In genomic region chr20:41136336-41136694, GRCh38 we compare ENCODE assay signal across 9 cellular contexts. TPM values are rescaled to one million over a fixed set of nuclear protein-coding genes. Genes with fewer than 3 reads are reported as not detected.
A peak's percentile ranks its signal among the peaks of the same experiment; 100 is the strongest.
DNase-seq lines count a peak whose midpoint lies in the region; TF ChIP-seq lines count a peak whose summit lies in the region.
"Had no signal": no experiment of that assay in that cellular context is flagged by ENCODE, and none has a peak within 500 bp of the region (broad histone marks: within the 10 kb centered on the region; RNA-seq: fewer than 3 reads in every experiment).

No MANE protein-coding gene starts in this region.

- H3K27ac Mint-ChIP-seq in activated T-cell treated with anti-CD3 and anti-CD28 coated beads, Interleukin-2, amount 50 U/mL, for 24 hours, result peak overlapping the region; percentile 87
- H3K27ac Mint-ChIP-seq in activated T-helper 2 cell treated with anti-CD3 and anti-CD28 coated beads, Interferon-gamma antibody, Interleukin-2, Interleukin-4, amounts not matched to agents 10 μg/mL and 5 μg/mL and 100 μg/mL, durations not matched to agents 14 hours and 24 hours and 36 hours, result peak overlapping the region; percentile 77

- no peak for DNase-seq in activated T-cell treated with anti-CD3 and anti-CD28 coated beads, Interleukin-2, amount 50 U/mL, for 24 hours
- DNase-seq in activated T-cell treated with anti-CD3 and anti-CD28 coated beads, Interleukin-2, amount 50 U/mL, for 48 hours, result no peak
- no peak for DNase-seq in activated T-helper 2 cell treated with anti-CD3 and anti-CD28 coated beads, Interferon-gamma antibody, Interleukin-2, Interleukin-4, amounts not matched to agents 10 μg/mL and 5 μg/mL and 100 μg/mL, durations not matched to agents 14 hours and 24 hours and 36 hours (ENCODE audit: low spot score)
- DNase-seq in kidney epithelial cell (ENCODE audit: low read depth) (no peak), NCI-H1436 treated with DMSO at 0.1 percent for 48 hours (lab: John Stamatoyannopoulos, UW) (no peak), iPS-NIHi11 (ENCODE audit: low spot score) (no peak), T1000 (lab: John Stamatoyannopoulos, UW) (no peak)
- DNase-seq: GF-D8 had no signal

- H3K36me3 ChIP-seq in kidney epithelial cell (ENCODE audit: control insufficient read depth, insufficient read depth, low read length) (peaks cover 2% of the 10 kb centered on the region), thymus (ENCODE audit: control insufficient read depth, insufficient read depth) (no peaks in the 10 kb centered on the region)

- peaks cover 31% of the 10 kb centered on the region for H3K4me1 ChIP-seq in thymus (ENCODE audit: control insufficient read depth, insufficient read depth, low read length)

- H3K27me3 ChIP-seq in kidney epithelial cell (ENCODE audit: control insufficient read depth, insufficient read depth, low read length) (no peaks in the 10 kb centered on the region), thymus (ENCODE audit: control insufficient read depth, insufficient read depth) (no peaks in the 10 kb centered on the region)

- H3K4me3 ChIP-seq in kidney epithelial cell (ENCODE audit: low read depth, low read length) (peak overlapping the region; percentile 84), thymus (ENCODE audit: low read length) (peak overlapping the region; percentile 93)

- H3K4me1 Mint-ChIP-seq in activated T-cell treated with anti-CD3 and anti-CD28 coated beads, Interleukin-2, amount 50 U/mL, for 24 hours (ENCODE audit: low read depth), result peaks cover 66% of the 10 kb centered on the region
- peaks cover 60% of the 10 kb centered on the region for H3K4me1 Mint-ChIP-seq in activated T-helper 2 cell treated with anti-CD3 and anti-CD28 coated beads, Interferon-gamma antibody, Interleukin-2, Interleukin-4, amounts not matched to agents 10 μg/mL and 5 μg/mL and 100 μg/mL, durations not matched to agents 14 hours and 24 hours and 36 hours (ENCODE audit: low read depth)

- H3K4me3 Mint-ChIP-seq in activated T-cell treated with anti-CD3 and anti-CD28 coated beads, Interleukin-2, amount 50 U/mL, for 24 hours, result peak overlapping the region; percentile 71
- H3K4me3 Mint-ChIP-seq in activated T-helper 2 cell treated with anti-CD3 and anti-CD28 coated beads, Interferon-gamma antibody, Interleukin-2, Interleukin-4, amounts not matched to agents 10 μg/mL and 5 μg/mL and 100 μg/mL, durations not matched to agents 14 hours and 24 hours and 36 hours (ENCODE audit: low read depth), result peak overlapping the region; percentile 75

- no peaks in the 10 kb centered on the region for H3K27me3 Mint-ChIP-seq in activated T-cell treated with anti-CD3 and anti-CD28 coated beads, Interleukin-2, amount 50 U/mL, for 24 hours
- H3K27me3 Mint-ChIP-seq in activated T-helper 2 cell treated with anti-CD3 and anti-CD28 coated beads, Interferon-gamma antibody, Interleukin-2, Interleukin-4, amounts not matched to agents 10 μg/mL and 5 μg/mL and 100 μg/mL, durations not matched to agents 14 hours and 24 hours and 36 hours (ENCODE audit: low read depth), result no peaks in the 10 kb centered on the region

- H3K9me3 Mint-ChIP-seq in activated T-cell treated with anti-CD3 and anti-CD28 coated beads, Interleukin-2, amount 50 U/mL, for 24 hours, result no peaks in the 10 kb centered on the region
- no peaks in the 10 kb centered on the region for H3K9me3 Mint-ChIP-seq in activated T-helper 2 cell treated with anti-CD3 and anti-CD28 coated beads, Interferon-gamma antibody, Interleukin-2, Interleukin-4, amounts not matched to agents 10 μg/mL and 5 μg/mL and 100 μg/mL, durations not matched to agents 14 hours and 24 hours and 36 hours

- H3K36me3 Mint-ChIP-seq in activated T-cell treated with anti-CD3 and anti-CD28 coated beads, Interleukin-2, amount 50 U/mL, for 24 hours (ENCODE audit: low read depth), result peaks cover 31% of the 10 kb centered on the region
- H3K36me3 Mint-ChIP-seq in activated T-helper 2 cell treated with anti-CD3 and anti-CD28 coated beads, Interferon-gamma antibody, Interleukin-2, Interleukin-4, amounts not matched to agents 10 μg/mL and 5 μg/mL and 100 μg/mL, durations not matched to agents 14 hours and 24 hours and 36 hours (ENCODE audit: low read depth), result peaks cover 31% of the 10 kb centered on the region

- 16% methylated on average over 17 of the region's 17 CpGs for WGBS in thymus

- intact Hi-C loops in activated T-helper 2 cell treated with anti-CD3 and anti-CD28 coated beads, Interferon-gamma antibody, Interleukin-2, Interleukin-4, amounts not matched to agents 10 μg/mL and 5 μg/mL and 100 μg/mL, durations not matched to agents 14 hours and 24 hours and 36 hours (cut with micrococcal nuclease), result loop anchor here (1.0 to 10.0 kb wide), 6 partner anchors 36 to 558 kb away; partner anchors contain the start of genes TOP1 and ZHX3

- no peaks in the 10 kb centered on the region for H3K9me3 ChIP-seq in thymus (ENCODE audit: control insufficient read depth)

- no peak for TF ChIP-seq CTCF in kidney epithelial cell (IDR thresholded peaks at IDR 0.05; ENCODE audit: insufficient read depth, low read length, poor library complexity, severe bottlenecking)

- H3K27ac ChIP-seq in thymus (ENCODE audit: low read depth), result peak overlapping the region; percentile 98

RNA-seq across cellular contexts. Expression of gene PLCG1, which starts 1.0 kb away (rescaled TPM):
- total RNA-seq in activated T-helper 2 cell treated with anti-CD3 and anti-CD28 coated beads, Interferon-gamma antibody, Interleukin-2, Interleukin-4, amounts not matched to agents 10 μg/mL and 5 μg/mL and 100 μg/mL, durations not matched to agents 14 hours and 24 hours and 36 hours, result 174 and 187 TPM in 2 replicates
- total RNA-seq in kidney epithelial cell, result 89.3 and 143 TPM in 2 replicates
- polyA plus RNA-seq in thymus, result 126 TPM
